Comparison of ENCODE assay signal across 18 cellular contexts in the genomic region with DNA sequence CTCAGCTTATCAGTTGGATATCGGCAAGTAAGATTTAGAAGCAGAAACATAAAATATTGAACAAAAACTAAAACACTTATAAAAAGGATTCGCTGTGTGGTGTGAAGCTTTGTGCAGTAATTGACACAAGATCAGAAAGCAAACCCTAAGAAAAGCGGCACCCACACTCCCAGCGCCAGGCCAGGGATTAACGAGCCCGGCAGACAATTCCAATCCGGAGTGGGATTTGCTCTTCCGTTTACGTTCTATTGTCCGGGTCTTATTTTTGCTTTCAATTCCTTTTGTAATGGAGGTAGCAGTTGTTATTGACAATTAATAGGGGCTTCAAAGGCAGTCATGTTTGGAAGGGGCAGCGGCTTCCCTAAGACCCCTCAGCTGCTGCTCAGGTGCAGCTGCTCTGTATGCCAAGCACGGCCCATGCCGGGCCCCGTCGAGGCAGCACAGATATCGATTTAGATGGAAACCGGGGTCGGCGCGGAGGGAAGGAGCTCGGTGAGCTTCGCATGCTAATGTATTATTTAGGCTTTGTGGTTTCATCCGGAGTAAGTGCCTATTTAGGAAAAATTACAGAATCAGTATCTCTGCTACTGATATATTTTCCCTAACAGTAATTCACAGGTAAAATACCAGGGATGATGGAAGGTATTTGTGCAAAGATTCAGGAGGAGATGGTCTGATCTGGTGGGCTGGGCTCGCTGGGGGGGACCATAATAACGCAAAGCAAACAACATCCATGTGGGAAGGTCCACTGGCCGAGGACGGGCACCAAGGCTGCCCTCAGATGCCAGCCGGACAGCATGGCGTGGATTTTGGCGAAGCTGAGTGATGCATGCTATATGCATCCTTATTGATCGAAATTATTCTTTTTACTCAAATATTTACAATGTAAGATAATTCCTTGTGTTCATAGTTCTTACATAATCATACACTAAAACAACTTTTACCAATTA.
"Had no signal": no experiment of that assay in that cellular context is flagged by ENCODE, and none has a peak within 500 bp of the region (broad histone marks: within the 10 kb centered on the region; RNA-seq: fewer than 3 reads in every experiment).

No MANE protein-coding gene starts in this region.

- ATAC-seq: activated CD8-positive, alpha-beta memory T cell treated with anti-CD3 and anti-CD28 coated beads, Interleukin-2, amount 10 ng/mL, durations not matched to agents 7 days and 5 days; body of pancreas; left lobe of liver; stimulated activated naive CD8-positive, alpha-beta T cell treated with anti-CD3 and anti-CD28 coated beads, Interleukin-15, Interleukin-2, amounts not matched to agents 100 U/mL and 50 U/mL, for 24 hours had no signal

- H3K27ac Mint-ChIP-seq: activated CD8-positive, alpha-beta memory T cell treated with anti-CD3 and anti-CD28 coated beads, Interleukin-2, amount 10 ng/mL, durations not matched to agents 7 days and 5 days; activated naive CD8-positive, alpha-beta T cell had no signal

- H3K9me3 ChIP-seq: body of pancreas, upper lobe of left lung had no signal

- H3K9ac ChIP-seq: parathyroid adenoma had no signal

- H3K4me3 ChIP-seq: body of pancreas, dorsolateral prefrontal cortex, hepatocyte, upper lobe of left lung had no signal

- H2AFZ ChIP-seq: hepatocyte, parathyroid adenoma had no signal

- H3K4me3 Mint-ChIP-seq: activated CD8-positive, alpha-beta memory T cell treated with anti-CD3 and anti-CD28 coated beads, Interleukin-2, amount 10 ng/mL, durations not matched to agents 7 days and 5 days; activated naive CD8-positive, alpha-beta T cell had no signal

- H3K36me3 Mint-ChIP-seq: activated CD8-positive, alpha-beta memory T cell treated with anti-CD3 and anti-CD28 coated beads, Interleukin-2, amount 10 ng/mL, durations not matched to agents 7 days and 5 days; activated naive CD8-positive, alpha-beta T cell had no signal

- H3K27ac ChIP-seq: body of pancreas, dorsolateral prefrontal cortex, epithelial cell of prostate, hepatocyte, parathyroid adenoma, upper lobe of left lung had no signal

- H3K27me3 ChIP-seq: body of pancreas, hepatocyte, upper lobe of left lung had no signal

- H3K4me1 Mint-ChIP-seq: activated CD8-positive, alpha-beta memory T cell treated with anti-CD3 and anti-CD28 coated beads, Interleukin-2, amount 10 ng/mL, durations not matched to agents 7 days and 5 days had no signal

- H3K4me1 ChIP-seq: body of pancreas, parathyroid adenoma, upper lobe of left lung had no signal

- H3K4me2 ChIP-seq: hepatocyte had no signal

- H3K27me3 Mint-ChIP-seq: activated CD8-positive, alpha-beta memory T cell treated with anti-CD3 and anti-CD28 coated beads, Interleukin-2, amount 10 ng/mL, durations not matched to agents 7 days and 5 days; activated naive CD8-positive, alpha-beta T cell had no signal

- H3K79me2 ChIP-seq: hepatocyte, parathyroid adenoma had no signal

- DNase-seq: activated CD4-positive, alpha-beta T cell treated with anti-CD3 and anti-CD28 coated beads, Interleukin-2, amount 50 U/mL, for 48 hours; activated CD8-positive, alpha-beta memory T cell treated with anti-CD3 and anti-CD28 coated beads, Interleukin-2, amount 10 ng/mL, durations not matched to agents 7 days and 5 days; amygdala; body of pancreas; caudate nucleus; foreskin fibroblast; mammary epithelial cell; stimulated activated CD4-positive, alpha-beta T cell treated with anti-CD3 and anti-CD28 coated beads, Interleukin-12 subunit alpha, Interleukin-12 subunit beta, amount 100 ng/mL, for 4 hours; stimulated activated CD4-positive, alpha-beta T cell treated with anti-CD3 and anti-CD28 coated beads, Interleukin-1b, Interleukin-23, amount 100 ng/mL, for 48 hours; stimulated activated CD8-positive, alpha-beta memory T cell treated with anti-CD3 and anti-CD28 coated beads, Interleukin-4, amount 100 ng/mL, for 48 hours; stimulated activated naive CD8-positive, alpha-beta T cell treated with anti-CD3 and anti-CD28 coated beads, Interleukin-15, Interleukin-2, amounts not matched to agents 100 U/mL and 50 U/mL, for 24 hours had no signal

- H3K36me3 ChIP-seq: upper lobe of left lung had no signal
